Comparison of ENCODE assay signal across 7 cellular contexts in genomic region chr4:83010111-83010521, GRCh38. TPM values are rescaled to one million over a fixed set of nuclear protein-coding genes. Genes with fewer than 3 reads are reported as not detected.
A peak's percentile ranks its signal among the peaks of the same experiment; 100 is the strongest.
DNase-seq lines count a peak whose midpoint lies in the region; ATAC-seq and TF ChIP-seq lines count a peak whose summit lies in the region.

No MANE protein-coding gene starts in this region.

- TF ChIP-seq CTCF in kidney epithelial cell (IDR thresholded peaks at IDR 0.05; ENCODE audit: insufficient read depth, low read length, poor library complexity, severe bottlenecking), result no peak

- no peak for ATAC-seq in HG02759 (IDR thresholded peaks at IDR 0.05; ENCODE audit: unreplicated experiment)

- H3K36me3 ChIP-seq in MG63 (no peaks in the 10 kb centered on the region), kidney epithelial cell (ENCODE audit: control insufficient read depth, insufficient read depth, low read length) (no peaks in the 10 kb centered on the region)

- H3K27me3 ChIP-seq in MG63 (no peaks in the 10 kb centered on the region), kidney epithelial cell (ENCODE audit: control insufficient read depth, insufficient read depth, low read length) (no peaks in the 10 kb centered on the region)

- no peaks in the 10 kb centered on the region for H3K9me3 ChIP-seq in MG63

- H3K4me3 ChIP-seq in MG63 (peak overlapping the region; percentile 74), kidney epithelial cell (ENCODE audit: low read depth, low read length) (peak overlapping the region; percentile 89)

- DNase-seq in GM03348 (ENCODE audit: low spot score) (peak; percentile 36), MG63 (no peak), astrocyte of the hippocampus (ENCODE audit: low read depth, low spot score) (peak; percentile 54), kidney epithelial cell (ENCODE audit: low read depth) (no peak), superior temporal gyrus (ENCODE audit: extremely low spot score) (peak; percentile 48), NCI-H2029 treated with DMSO at 0.1 percent for 48 hours (lab: John Stamatoyannopoulos, UW) (no peak)

RNA-seq across cellular contexts. Expression of gene LIN54, which starts 0.5 kb away (rescaled TPM):
- 4.3 and 7.8 TPM in 2 replicates for total RNA-seq in MG63 (2014; rRNA removed; shearing (Covaris generic); ENCODE audit: low replicate concordance)
- 5.0 and 9.2 TPM in 2 replicates for total RNA-seq in kidney epithelial cell

RNA-seq across cellular contexts. Expression of gene COPS4, which starts 24.9 kb away (rescaled TPM):
- 127 and 147 TPM in 2 replicates for total RNA-seq in MG63 (2014; rRNA removed; shearing (Covaris generic); ENCODE audit: low replicate concordance)
- total RNA-seq in kidney epithelial cell, result 27.6 and 39.5 TPM in 2 replicates

Comparison
In these comparisons a context has a peak if more than half of its experiments do, and no peak if none do; other contexts are left out.
1. DNase-seq: peak in GM03348 (single experiment), astrocyte of the hippocampus (single experiment) and superior temporal gyrus (single experiment); none in MG63 (single experiment), kidney epithelial cell (single experiment) and NCI-H2029 treated with DMSO at 0.1 percent for 48 hours (single experiment).